Comparison of ENCODE assay signal across 9 cellular contexts in the genomic region with DNA sequence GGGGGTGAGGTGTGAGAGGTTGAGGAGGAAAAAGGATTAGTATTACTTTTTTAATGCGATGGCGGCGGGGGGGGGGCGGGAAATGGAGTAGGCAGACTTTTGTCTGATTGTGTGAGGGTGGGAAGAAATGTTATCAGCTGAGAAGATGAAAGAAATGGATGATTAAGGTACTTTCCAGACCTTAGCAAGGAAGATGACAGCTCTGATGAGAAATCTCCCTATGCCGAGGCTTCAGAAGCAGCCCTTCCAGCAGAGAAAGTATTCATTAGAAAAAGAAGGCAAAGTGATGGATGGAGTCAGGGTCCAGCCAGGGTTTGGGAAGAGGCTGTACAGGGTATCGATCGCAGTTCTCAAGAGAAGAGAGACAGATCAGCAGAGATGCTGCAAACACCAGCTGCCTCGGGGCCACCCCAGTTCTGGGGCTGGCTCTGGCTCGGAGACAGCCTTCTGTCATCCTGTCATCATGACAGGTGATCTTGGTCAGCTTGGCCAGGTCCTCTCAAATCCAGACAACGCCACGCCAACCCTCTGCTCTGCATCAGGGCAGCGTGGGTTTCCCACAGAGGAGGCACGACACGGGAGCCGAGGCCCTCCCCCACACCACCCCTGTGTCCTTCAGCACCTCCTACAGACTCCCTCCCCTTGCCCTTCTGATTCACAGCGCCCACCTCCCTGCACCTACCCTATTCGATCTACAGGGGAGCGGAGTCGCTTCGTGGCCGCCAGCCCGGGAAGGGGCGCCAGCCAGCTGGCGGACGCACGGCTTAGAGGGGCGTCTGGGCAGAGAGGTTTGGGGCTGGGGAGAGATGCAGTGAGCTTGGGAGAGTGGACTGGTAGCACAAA. TPM values are rescaled to one million over a fixed set of nuclear protein-coding genes. Genes with fewer than 3 reads are reported as not detected.
DNase-seq lines count a peak whose midpoint lies in the region; ATAC-seq and TF ChIP-seq lines count a peak whose summit lies in the region.
"Had no signal": no experiment of that assay in that cellular context is flagged by ENCODE, and none has a peak within 500 bp of the region (broad histone marks: within the 10 kb centered on the region; RNA-seq: fewer than 3 reads in every experiment).

No MANE protein-coding gene starts in this region.

- peak overlapping the region; percentile 85; the same call in 1 of the 2 replicates for H3K23ac ChIP-seq in IMR-90 (ENCODE audit: low read depth, low read length)

- H3K79me1 ChIP-seq in IMR-90 (ENCODE audit: low read depth in 1 of 2, low read length in 2 of 2): peaks cover 9 to 22% of the 10 kb centered on the region in 2 experiments; a peak in 3 of 4 replicates

- peak overlapping the region; percentile 60 to 69; a peak in 2 of 4 replicates for H4K8ac ChIP-seq in IMR-90 (ENCODE audit: low read depth in 2 of 2, low read length in 2 of 2)

- no peak overlapping the region for H4K5ac ChIP-seq in IMR-90 (ENCODE audit: low read depth, low read length)

- H2BK20ac ChIP-seq in IMR-90 (ENCODE audit: low read depth, low read length): 0 out of 2 replicates have a peak overlapping the region, but pooled peaks have one; percentile 6

- no peak overlapping the region; the same call in 1 of the 2 replicates for H2BK120ac ChIP-seq in IMR-90 (ENCODE audit: low read depth, low read length)

- no peaks in the 10 kb centered on the region for H3K9me2 ChIP-seq in DOHH2 (replicated peaks; ENCODE audit: control insufficient read depth, low read length)

- no peak overlapping the region for H2BK5ac ChIP-seq in IMR-90 (ENCODE audit: low read depth, low read length, poor library complexity, severe bottlenecking)

- DNase-seq in IMR-90 (peak; percentile 13), WTC11 (ENCODE audit: low spot score) (peak; percentile 60), tibial nerve (ENCODE audit: low spot score in 2 of 2) (no peak), NCI-H2196 (lab: John Stamatoyannopoulos, UW; ENCODE audit: unreplicated experiment) (no peak)
- DNase-seq in effector CD8-positive, alpha-beta T cell (lab: John Stamatoyannopoulos, UW): peak; percentile 51

- H3K4me1 ChIP-seq in DOHH2 (ENCODE audit: control insufficient read depth, low read length) (peaks cover 23% of the 10 kb centered on the region), IMR-90 (ENCODE audit: control insufficient read depth, insufficient read depth, low read length) (peaks cover 9% of the 10 kb centered on the region), mononuclear cell (ENCODE audit: insufficient read depth, low read length) (peaks cover 23% of the 10 kb centered on the region), tibial nerve (peaks cover 0 to 26% (median 14%) of the 10 kb centered on the region in 4 donors)

- H3K18ac ChIP-seq in IMR-90 (ENCODE audit: low read depth, low read length): no peak overlapping the region

- peaks cover 13% of the 10 kb centered on the region; the same call in 1 of the 2 replicates for H3K36me3 ChIP-seq in DOHH2 (ENCODE audit: control insufficient read depth, low read length)
- peaks cover 6% of the 10 kb centered on the region; the same call in 1 of the 2 replicates for H3K36me3 ChIP-seq in IMR-90 (ENCODE audit: control insufficient read depth, insufficient read depth, low read length)
- H3K36me3 ChIP-seq in tibial nerve: peaks cover 0 to 13% (median under 1%) of the 10 kb centered on the region in 3 donors

- peak overlapping the region; percentile 96 for H3K4me3 ChIP-seq in DOHH2 (ENCODE audit: low read length)
- H3K4me3 ChIP-seq in IMR-90 (ENCODE audit: insufficient read depth, low read depth, low read length): peak overlapping the region; percentile 55
- peak overlapping the region; percentile 57 for H3K4me3 ChIP-seq in mononuclear cell (ENCODE audit: low read length)
- H3K4me3 ChIP-seq in tibial nerve: peak overlapping the region; percentile 51 to 68 (median 55)

- H3K36me3 Mint-ChIP-seq in WTC11: peaks cover 2% of the 10 kb centered on the region; the same call in 1 of the 2 replicates

- H4K20me1 ChIP-seq in DOHH2 (ENCODE audit: control insufficient read depth, insufficient read depth, low read depth, low read length) (no peaks in the 10 kb centered on the region), IMR-90 (ENCODE audit: insufficient read depth, low read length) (no peaks in the 10 kb centered on the region)

- H3K9me1 ChIP-seq in IMR-90 (ENCODE audit: insufficient read depth, low read length): peaks cover 8% of the 10 kb centered on the region

- peak; percentile 55 for TF ChIP-seq CTCF in DOHH2 (IDR thresholded peaks at IDR 0.05; ENCODE audit: low read depth, low read length, poor library complexity, severe bottlenecking)
- no peak for TF ChIP-seq CTCF in IMR-90 (conservative IDR thresholded peaks at IDR 0.05; ENCODE audit: low read depth, low read length)
- TF ChIP-seq CTCF in WTC11 (IDR thresholded peaks at IDR 0.05): no peak
- TF ChIP-seq CTCF in tibial nerve (IDR thresholded peaks at IDR 0.05): no peak

- peak overlapping the region; percentile 67; the same call in 1 of the 2 replicates for H3K27ac Mint-ChIP-seq in WTC11

- CTCF ChIA-PET in IMR-90 (lab: Yijun Ruan, JAX): interaction anchor here (0.6 to 0.9 kb wide), 2 partner anchors 13 to 50 kb away, joined by 3 read pairs; no protein-coding TSS in a partner anchor
- CTCF ChIA-PET in WTC11 (lab: Charles Lee): interaction anchor here (0.6 to 3.7 kb wide), 18 partner anchors 8 to 484 kb away, joined by 3 to 35 read pairs (median 6); partner anchors contain the start of genes AMIGO1, CYB561D1, PSMA5 and SORT1

- H3K79me2 ChIP-seq in DOHH2 (ENCODE audit: control insufficient read depth, low read length): peaks cover 14% of the 10 kb centered on the region

- peak; percentile 18 for ATAC-seq in GM21526 (IDR thresholded peaks at IDR 0.05; ENCODE audit: low FRiP score, unreplicated experiment)
- ATAC-seq in IMR-90 (ENCODE audit: low read depth): peak; percentile 42
- ATAC-seq in WTC11: peak; percentile 67

- WGBS in IMR-90 (ENCODE audit: extremely low coverage in 2 of 2, insufficient read length in 1 of 2), 2 experiments: 0% methylated on average over 5 of the region's 27 CpGs; no CpG with 5 or more reads in 1 of the 2 experiments
- WGBS in tibial nerve, 2 donors: 11 to 12% methylated on average over 26 to 27 of the region's 27 CpGs

- H2BK15ac ChIP-seq in IMR-90 (ENCODE audit: low read depth, low read length): no peak overlapping the region

- in situ Hi-C loops in IMR-90 (cut with MboI; ENCODE audit: low sequenced_read_pairs): no loop called here

- peak overlapping the region; percentile 77; the same call in 1 of the 2 replicates for H3K14ac ChIP-seq in IMR-90 (replicated peaks; ENCODE audit: low read depth, low read length)

- peak overlapping the region; percentile 94 for H2AFZ ChIP-seq in IMR-90 (replicated peaks; ENCODE audit: low read length, poor library complexity)

- no peak overlapping the region for H3K56ac ChIP-seq in IMR-90 (ENCODE audit: extremely low read depth, insufficient read depth, low read length)

- no peaks in the 10 kb centered on the region; the same call in none of the 2 replicates for H3K27me3 Mint-ChIP-seq in WTC11 (ENCODE audit: low read depth)

- H3F3A ChIP-seq in DOHH2 (ENCODE audit: control insufficient read depth, insufficient read depth): no peaks in the 10 kb centered on the region

- no peak overlapping the region for H2AK5ac ChIP-seq in IMR-90 (ENCODE audit: low read depth, low read length)

- TF ChIP-seq RAD21 in IMR-90 (IDR thresholded peaks at IDR 0.05; ENCODE audit: low read length): no peak

- no peak overlapping the region for H3K27ac ChIP-seq in DOHH2 (ENCODE audit: low read depth, low read length)
- 0 out of 2 replicates have a peak overlapping the region, but pooled peaks have one; percentile 30 for H3K27ac ChIP-seq in IMR-90 (ENCODE audit: insufficient read depth, low read length)
- peak overlapping the region in 2 of 4 donors; percentile 51 to 96 for H3K27ac ChIP-seq in tibial nerve

- intact Hi-C loops in IMR-90 (cut with micrococcal nuclease): loop anchor here (1.0 to 5.0 kb wide), 2 partner anchors 36 to 57 kb away; partner anchors contain the start of gene PSMA5

- H3K9me3 Mint-ChIP-seq in WTC11: no peaks in the 10 kb centered on the region

- H3K4me2 ChIP-seq in DOHH2 (ENCODE audit: low read length): peak overlapping the region; percentile 99
- peak overlapping the region; percentile 96 for H3K4me2 ChIP-seq in IMR-90 (ENCODE audit: low read depth, low read length)

- no peak overlapping the region for H4K91ac ChIP-seq in IMR-90 (ENCODE audit: insufficient read depth, low read depth, low read length)

- H3K4me3 Mint-ChIP-seq in WTC11: peak overlapping the region; percentile 85

- POLR2A ChIA-PET in IMR-90 (lab: Charles Lee; ENCODE audit: unreplicated experiment): no interaction called here
- POLR2A ChIA-PET in WTC11 (lab: Charles Lee): interaction anchor here (1.2 to 1.5 kb wide), 2 partner anchors 57 to 85 kb away, joined by 3 to 8 read pairs; partner anchors contain the start of gene PSMA5

- H3K9ac ChIP-seq in IMR-90 (ENCODE audit: low read depth, low read length): peak overlapping the region; percentile 43

- TF ChIP-seq POLR2A in IMR-90 (IDR thresholded peaks at IDR 0.05; ENCODE audit: low read depth, low read length): no peak
- TF ChIP-seq POLR2A in tibial nerve (IDR thresholded peaks at IDR 0.05): no peak

- H3K9me3 ChIP-seq in DOHH2 (ENCODE audit: control insufficient read depth, insufficient read depth, low read length): no peaks in the 10 kb centered on the region
- no peaks in the 10 kb centered on the region for H3K9me3 ChIP-seq in IMR-90 (ENCODE audit: control insufficient read depth, insufficient read depth, low read length)
- no peaks in the 10 kb centered on the region for H3K9me3 ChIP-seq in mononuclear cell (ENCODE audit: low read depth, low read length)
- H3K9me3 ChIP-seq in tibial nerve: no peaks in the 10 kb centered on the region

- no peak overlapping the region for H2AK9ac ChIP-seq in IMR-90 (replicated peaks; ENCODE audit: low read depth, low read length, poor library complexity)

- H3K4me1 Mint-ChIP-seq in WTC11: peaks cover 29% of the 10 kb centered on the region

- dilution Hi-C loops in IMR-90 (cut with HindIII; ENCODE audit: low sequenced_read_pairs, unreplicated experiment): no loop called here

- peaks cover 25% of the 10 kb centered on the region for H3K27me3 ChIP-seq in DOHH2 (ENCODE audit: control insufficient read depth, low read length)
- peaks cover 22% of the 10 kb centered on the region for H3K27me3 ChIP-seq in IMR-90 (ENCODE audit: control insufficient read depth, insufficient read depth, low read length)
- peaks cover 11% of the 10 kb centered on the region for H3K27me3 ChIP-seq in mononuclear cell (ENCODE audit: insufficient read depth, low read length)
- no peaks in the 10 kb centered on the region for H3K27me3 ChIP-seq in tibial nerve

- BruUV-seq in IMR-90 (replicated peaks; lab: Mats Ljungman, UMichigan): no TSS peak

- no peak for TF ChIP-seq EP300 in tibial nerve (IDR thresholded peaks at IDR 0.05)

- H3K4ac ChIP-seq in IMR-90 (ENCODE audit: low read depth, low read length): peak overlapping the region; percentile 63; the same call in 1 of the 2 replicates

RNA-seq across cellular contexts. Expression of gene ATXN7L2, which starts 0.7 kb away (rescaled TPM):
- total RNA-seq in IMR-90 (2012; rRNA removed) (1.3 and 1.7 TPM in 2 replicates), WTC11 (2021) (8.9 to 11.1 TPM (median 10.9 TPM) in 3 replicates), mononuclear cell (4.4 TPM), tibial nerve (1 to 10 TPM; 6.5 to 6.8 (median 6.5) TPM)
- polyA plus RNA-seq in IMR-90 (2012; rRNA removed): 4.8 and 6.4 TPM in 2 replicates
- polyA plus RNA-seq in IMR-90 (2012; cell fraction: cytosol; rRNA removed): 2.5 and 3.5 TPM in 2 replicates
- polyA plus RNA-seq in IMR-90 (2012; cell fraction: nucleus; rRNA removed; ENCODE audit: low replicate concordance): 11.5 and 22.5 TPM in 2 replicates

RNA-seq across cellular contexts. Expression of gene CYB561D1, which starts 10.9 kb away (rescaled TPM):
- total RNA-seq in IMR-90 (2012; rRNA removed) (3.6 and 5.7 TPM in 2 replicates), WTC11 (2021) (5.1 to 6.7 TPM (median 6.5 TPM) in 3 replicates), mononuclear cell (7.9 TPM), tibial nerve (1 to 10 TPM; 4.4 to 8.4 (median 5.6) TPM)
- 5.6 and 8.1 TPM in 2 replicates for polyA plus RNA-seq in IMR-90 (2012; rRNA removed)
- 2.6 and 4.6 TPM in 2 replicates for polyA plus RNA-seq in IMR-90 (2012; cell fraction: cytosol; rRNA removed)
- polyA plus RNA-seq in IMR-90 (2012; cell fraction: nucleus; rRNA removed; ENCODE audit: low replicate concordance): 9.2 and 15.0 TPM in 2 replicates

RNA-seq across cellular contexts. Expression of gene SYPL2, which starts 16.7 kb away (rescaled TPM):
- total RNA-seq in IMR-90 (2012; rRNA removed) (under 0.01 TPM in 2 replicates), WTC11 (2021) (3.0 to 3.7 TPM (median 3.5 TPM) in 3 replicates), mononuclear cell (not detected), tibial nerve (1 to 10 TPM; 1.5 to 3.5 (median 2.4) TPM)
- polyA plus RNA-seq in IMR-90 (2012; rRNA removed): 0.55 and 0.65 TPM in 2 replicates
- 0.18 and 0.23 TPM in 2 replicates for polyA plus RNA-seq in IMR-90 (2012; cell fraction: cytosol; rRNA removed)
- 0.46 and 0.94 TPM in 2 replicates for polyA plus RNA-seq in IMR-90 (2012; cell fraction: nucleus; rRNA removed; ENCODE audit: low replicate concordance)
- total RNA-seq: T-helper 2 cell treated with Interferon-gamma antibody and Interleukin-4, amounts not matched to agents 100 ng/mL and 5 ng/mL, for 36 hours had no signal

RNA-seq across cellular contexts. Expression of gene AMIGO1, which starts 26.5 kb away (rescaled TPM):
- total RNA-seq in IMR-90 (2012; rRNA removed): 1.4 and 1.6 TPM in 2 replicates
- 1.5 TPM in 2 replicates for polyA plus RNA-seq in IMR-90 (2012; rRNA removed)
- 0.81 and 1.1 TPM in 2 replicates for polyA plus RNA-seq in IMR-90 (2012; cell fraction: cytosol; rRNA removed)
- 0.55 and 0.70 TPM in 2 replicates for polyA plus RNA-seq in IMR-90 (2012; cell fraction: nucleus; rRNA removed; ENCODE audit: low replicate concordance)
- 2.4 to 3.0 TPM (median 3.0 TPM) in 3 replicates for total RNA-seq in WTC11 (2021)
- 9.2 TPM for total RNA-seq in mononuclear cell
- total RNA-seq in tibial nerve: 10 to 100 TPM in 1 of 4 donors, 1 to 10 TPM in 3; 8.1 to 10.3 (median 8.4) TPM

RNA-seq across cellular contexts. Expression of gene GPR61, which starts 56.7 kb away (rescaled TPM):
- total RNA-seq in IMR-90 (2012; rRNA removed) (under 0.01 TPM in 1 of 2 replicates, not detected in the other), WTC11 (2021) (0.42 to 0.73 TPM (median 0.44 TPM) in 3 replicates), mononuclear cell (0.94 TPM), tibial nerve (under 1 TPM in 2 of 4 donors, not detected in 2; 0.59 to 0.60 TPM)
- not detected in 2 replicates for polyA plus RNA-seq in IMR-90 (2012; rRNA removed)
- polyA plus RNA-seq in IMR-90 (2012; cell fraction: cytosol; rRNA removed): not detected in 2 replicates
- polyA plus RNA-seq in IMR-90 (2012; cell fraction: nucleus; rRNA removed; ENCODE audit: low replicate concordance): 0.09 TPM in 1 of 2 replicates, not detected in the other

Comparison
In these comparisons a context has a peak if more than half of its experiments do, and no peak if none do; other contexts are left out.
1. DNase-seq: peak in IMR-90 (single experiment), WTC11 (single experiment) and effector CD8-positive, alpha-beta T cell (single experiment); none in tibial nerve (0 of 2) and NCI-H2196 (single experiment).
2. Peak in every context shown above with its lines, with median percentiles within 50 percentile points of each other: H3K4me3 ChIP-seq and ATAC-seq.